ENCODE assay signal across 9 cellular contexts in genomic region chr11:129740877-129741276, GRCh38.
"Had no signal": no experiment of that assay in that cellular context is flagged by ENCODE, and none has a peak within 500 bp of the region (broad histone marks: within the 10 kb centered on the region; RNA-seq: fewer than 3 reads in every experiment).

No MANE protein-coding gene starts in this region.

- H3K4me2 ChIP-seq: GM23338 had no signal

- ATAC-seq: GM23338, HCT116, K562 had no signal

- H3K36me3 ChIP-seq: HAP-1 had no signal

- H3K9me3 ChIP-seq: HAP-1 had no signal

- H3K27ac Mint-ChIP-seq: GM23338, HFFc6 had no signal

- DNase-seq: H7, HFFc6, IMR-90, KG1 had no signal

- H3K9me3 Mint-ChIP-seq: GM23338, HFFc6 had no signal

- H2AFZ ChIP-seq: GM23338 had no signal

- H3K4me3 ChIP-seq: GM23338, HAP-1, K562 had no signal

- H3K4me3 Mint-ChIP-seq: GM23338, HFFc6 had no signal

- H3K4me1 ChIP-seq: HAP-1 had no signal

- H3K4me1 Mint-ChIP-seq: GM23338 had no signal

- FAIRE-seq: HTR-8/SVneo, K562 had no signal
